Comparison of ENCODE assay signal across 26 cellular contexts in genomic region chr5:135955525-135955924, GRCh38. TPM values are rescaled to one million over a fixed set of nuclear protein-coding genes. Genes with fewer than 3 reads are reported as not detected.
DNase-seq lines count a peak whose midpoint lies in the region; ATAC-seq lines count a peak whose summit lies in the region.
"Had no signal": no experiment of that assay in that cellular context is flagged by ENCODE, and none has a peak within 500 bp of the region (broad histone marks: within the 10 kb centered on the region; RNA-seq: fewer than 3 reads in every experiment).

No MANE protein-coding gene starts in this region.

- peaks cover 0 to 3% of the 10 kb centered on the region in 2 donors for H3K9me3 Mint-ChIP-seq in stimulated activated naive B cell treated with anti-CD40 and anti-IgM and Interleukin-4, amounts not matched to agents 10 μg/mL and 1 μg/mL and 100 μg/mL, for 72 hours
- H3K9me3 Mint-ChIP-seq: activated naive CD8-positive, alpha-beta T cell treated with anti-CD3 and anti-CD28 coated beads for 36 hours; CD8-positive, alpha-beta T cell; nephron; stimulated activated naive CD8-positive, alpha-beta T cell treated with anti-CD3 and anti-CD28 coated beads, Interleukin-15, Interleukin-2, amounts not matched to agents 100 ng/mL and 50 ng/mL, for 24 hours had no signal

- H3K27me3 Mint-ChIP-seq in stimulated activated naive B cell treated with anti-CD40 and anti-IgM and Interleukin-4, amounts not matched to agents 10 μg/mL and 1 μg/mL and 100 μg/mL, for 72 hours: peaks cover 15 to 19% of the 10 kb centered on the region in 2 donors

- no peak overlapping the region for H3K4me3 Mint-ChIP-seq in stimulated activated naive B cell treated with anti-CD40 and anti-IgM and Interleukin-4, amounts not matched to agents 10 μg/mL and 1 μg/mL and 100 μg/mL, for 72 hours
- H3K4me3 Mint-ChIP-seq: activated naive CD8-positive, alpha-beta T cell treated with anti-CD3 and anti-CD28 coated beads for 36 hours; CD8-positive, alpha-beta T cell; nephron; stimulated activated naive CD8-positive, alpha-beta T cell treated with anti-CD3 and anti-CD28 coated beads, Interleukin-15, Interleukin-2, amounts not matched to agents 100 ng/mL and 50 ng/mL, for 24 hours had no signal

- H3K27ac Mint-ChIP-seq in stimulated activated naive B cell treated with anti-CD40 and anti-IgM and Interleukin-4, amounts not matched to agents 10 μg/mL and 1 μg/mL and 100 μg/mL, for 72 hours: no peak overlapping the region
- H3K27ac Mint-ChIP-seq: activated naive CD8-positive, alpha-beta T cell treated with anti-CD3 and anti-CD28 coated beads for 36 hours; CD8-positive, alpha-beta T cell; nephron; stimulated activated naive CD8-positive, alpha-beta T cell treated with anti-CD3 and anti-CD28 coated beads, Interleukin-15, Interleukin-2, amounts not matched to agents 100 ng/mL and 50 ng/mL, for 24 hours had no signal

- H3K4me1 Mint-ChIP-seq in stimulated activated naive B cell treated with anti-CD40 and anti-IgM and Interleukin-4, amounts not matched to agents 10 μg/mL and 1 μg/mL and 100 μg/mL, for 72 hours: peaks cover 0 to 2% of the 10 kb centered on the region in 2 donors
- H3K4me1 Mint-ChIP-seq: activated naive CD8-positive, alpha-beta T cell treated with anti-CD3 and anti-CD28 coated beads for 36 hours had no signal

- intact Hi-C loops in Right ventricle myocardium inferior (cut with DNase I): no loop called here

- DNase-seq in NOMO-1 (lab: John Stamatoyannopoulos, UW; ENCODE audit: unreplicated experiment in 2 of 2): peak; percentile 17 to 34
- no peak for DNase-seq in stimulated activated naive B cell treated with anti-CD40 and anti-IgM and Interleukin-4, amounts not matched to agents 10 μg/mL and 1 μg/mL and 100 μg/mL, for 72 hours
- DNase-seq in D341Med (ENCODE audit: low spot score): no peak
- DNase-seq in Right ventricle myocardium inferior (ENCODE audit: missing footprints): no peak
- no peak for DNase-seq in foreskin melanocyte
- DNase-seq: activated CD8-positive, alpha-beta memory T cell treated with anti-CD3 and anti-CD28 coated beads, Interleukin-2, amount 50 U/mL, for 4 hours; activated naive CD8-positive, alpha-beta T cell treated with anti-CD3 and anti-CD28 coated beads for 36 hours; CD8-positive, alpha-beta T cell; DMS53; GM23248; hippocampal formation; MM.1S; NCI-H187 treated with DMSO at 0.1 percent for 48 hours; NCI-H226; ovary; stimulated activated CD4-positive, alpha-beta T cell treated with anti-CD3 and anti-CD28 coated beads, Interleukin-4, amount 100 ng/mL, for 1 hour; T-helper 2 cell; tibial artery had no signal

- H3K36me3 Mint-ChIP-seq in stimulated activated naive B cell treated with anti-CD40 and anti-IgM and Interleukin-4, amounts not matched to agents 10 μg/mL and 1 μg/mL and 100 μg/mL, for 72 hours: no peaks in the 10 kb centered on the region
- H3K36me3 Mint-ChIP-seq: activated naive CD8-positive, alpha-beta T cell treated with anti-CD3 and anti-CD28 coated beads for 36 hours; CD8-positive, alpha-beta T cell had no signal

- peak; percentile 57 for ATAC-seq in GM18870 (IDR thresholded peaks at IDR 0.05; ENCODE audit: unreplicated experiment)
- peak; percentile 63 for ATAC-seq in HG02870 (IDR thresholded peaks at IDR 0.05; ENCODE audit: unreplicated experiment)
- peak; percentile 41 to 65 for ATAC-seq in stimulated activated naive B cell treated with anti-CD40 and anti-IgM and Interleukin-4, amounts not matched to agents 10 μg/mL and 1 μg/mL and 100 μg/mL, for 72 hours (replicated peaks)
- no peak for ATAC-seq in Right ventricle myocardium inferior
- ATAC-seq: CD8-positive, alpha-beta T cell had no signal

RNA-seq across cellular contexts. Expression of gene LECT2, which starts 0.7 kb away (rescaled TPM):
- total RNA-seq in Right ventricle myocardium inferior: not detected
- total RNA-seq: activated naive CD8-positive, alpha-beta T cell treated with anti-CD3 and anti-CD28 coated beads for 36 hours; CD8-positive, alpha-beta T cell; fibroblast of villous mesenchyme; mononuclear cell; ovary; RPMI7951 had no signal

RNA-seq across cellular contexts. Expression of gene IL9, which starts 59.9 kb away (rescaled TPM):
- not detected for total RNA-seq in Right ventricle myocardium inferior
- total RNA-seq: activated naive CD8-positive, alpha-beta T cell treated with anti-CD3 and anti-CD28 coated beads for 36 hours; CD8-positive, alpha-beta T cell; fibroblast of villous mesenchyme; GM23248; liver; mononuclear cell; ovary; RPMI7951 had no signal

Comparison
In these comparisons a context has a peak if more than half of its experiments do, and no peak if none do; other contexts are left out.
1. DNase-seq: peak in NOMO-1 (2 of 2); none in stimulated activated naive B cell treated with anti-CD40 and anti-IgM and Interleukin-4, amounts not matched to agents 10 μg/mL and 1 μg/mL and 100 μg/mL, for 72 hours (single experiment), D341Med (single experiment), Right ventricle myocardium inferior (single experiment) and foreskin melanocyte (single experiment).